Comparison of ENCODE assay signal across 31 cellular contexts in the genomic region with DNA sequence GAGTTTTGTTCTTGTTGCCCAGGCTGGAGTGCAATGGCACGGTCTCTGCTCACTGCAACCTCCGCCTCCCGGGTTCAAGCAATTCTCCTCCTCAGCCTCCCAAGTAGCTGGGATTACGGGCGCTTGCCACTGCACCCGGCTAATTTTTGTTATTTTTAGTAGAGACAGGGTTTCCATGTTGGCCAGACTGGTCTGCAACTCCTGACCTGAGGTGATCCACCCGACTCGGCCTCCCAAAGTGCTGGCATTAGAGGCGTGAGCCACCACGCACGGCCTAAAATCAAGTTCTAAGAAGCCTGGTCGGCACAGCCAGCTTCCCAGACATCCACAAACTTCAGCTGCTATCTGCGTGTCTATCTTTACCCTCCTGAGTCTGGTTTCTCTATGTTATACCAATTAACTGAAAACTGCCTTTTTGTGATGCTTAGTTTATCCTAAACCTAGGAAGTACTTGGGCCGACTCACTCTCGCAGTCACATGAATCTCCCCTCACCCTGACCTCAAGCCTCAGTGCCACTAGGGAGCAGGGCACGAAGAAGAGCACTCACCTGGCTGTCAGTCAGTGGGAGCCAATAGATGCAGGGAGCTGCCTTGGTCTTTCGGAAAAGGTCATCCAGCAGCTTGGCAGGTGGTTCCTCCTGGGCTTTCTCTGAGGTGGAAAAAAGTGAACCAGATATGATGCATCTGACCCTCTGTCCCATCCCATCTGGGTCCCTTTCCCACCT. TPM values are rescaled to one million over a fixed set of nuclear protein-coding genes. Genes with fewer than 3 reads are reported as not detected.
DNase-seq lines count a peak whose midpoint lies in the region; ATAC-seq, FAIRE-seq and TF ChIP-seq lines count a peak whose summit lies in the region.
"Had no signal": no experiment of that assay in that cellular context is flagged by ENCODE, and none has a peak within 500 bp of the region (broad histone marks: within the 10 kb centered on the region; RNA-seq: fewer than 3 reads in every experiment).

No MANE protein-coding gene starts in this region.

- BruUV-seq in HCT116 (replicated peaks; lab: Mats Ljungman, UMichigan) (no TSS peak), endothelial cell of umbilical vein (replicated peaks; lab: Mats Ljungman, UMichigan) (no TSS peak)

- POLR2A ChIA-PET in HCT116 (lab: Charles Lee) = interaction anchor here (2.0 kb wide), 1 partner anchor 34 kb away, joined by 9 read pairs; a partner anchor contains a TSS
- POLR2A ChIA-PET in endothelial cell of umbilical vein (lab: Charles Lee) = interaction anchor here (0.7 kb wide), 1 partner anchor 665 kb away, joined by 4 read pairs; no protein-coding TSS in a partner anchor

- H2BK12ac ChIP-seq in trophoblast cell (ENCODE audit: low read length) = peak overlapping the region; percentile 42

- H3K23ac ChIP-seq in trophoblast cell (ENCODE audit: low read length) = no peak overlapping the region

- peaks cover 15% of the 10 kb centered on the region for H3K79me2 ChIP-seq in HCT116 (ENCODE audit: insufficient read depth, low read length)
- peaks cover 10% of the 10 kb centered on the region for H3K79me2 ChIP-seq in endothelial cell of umbilical vein (ENCODE audit: control insufficient read depth, insufficient read depth, low read length)
- peaks cover 9% of the 10 kb centered on the region for H3K79me2 ChIP-seq in trophoblast cell (ENCODE audit: control insufficient read depth, insufficient read depth, low read length, poor library complexity)

- H3K4me2 ChIP-seq in BLaER1 (peak overlapping the region; percentile 97; the same call in 1 of the 2 replicates), HCT116 (ENCODE audit: low read length) (no peak overlapping the region), endothelial cell of umbilical vein (ENCODE audit: insufficient read depth, low read length) (no peak overlapping the region), trophoblast cell (ENCODE audit: low read length) (no peak overlapping the region)

- TF ChIP-seq CTCF in HCT116 (IDR thresholded peaks at IDR 0.05 in 2 of 3, conservative IDR thresholded peaks at IDR 0.05 in 1 of 3; ENCODE audit: borderline replicate concordance in 1 of 3, insufficient read depth in 1 of 3, low read depth in 2 of 3, low read length in 2 of 3) = no peak
- no peak for TF ChIP-seq CTCF in endothelial cell of umbilical vein (IDR thresholded peaks at IDR 0.05; ENCODE audit: extremely low read depth in 1 of 2, insufficient read depth in 1 of 2, low read depth in 1 of 2, low read length in 2 of 2)
- TF ChIP-seq CTCF in vagina (IDR thresholded peaks at IDR 0.05) = no peak

- peak overlapping the region; percentile 18 for H3K18ac ChIP-seq in trophoblast cell (ENCODE audit: low read length)

- H3K9me3 ChIP-seq in BLaER1 (no peaks in the 10 kb centered on the region), HCT116 (ENCODE audit: control insufficient read depth in 1 of 2, insufficient read depth in 1 of 2, low read depth in 1 of 2, low read length in 2 of 2) (no peaks in the 10 kb centered on the region), endothelial cell of umbilical vein (replicated peaks; ENCODE audit: control insufficient read depth, insufficient read depth, low read length) (no peaks in the 10 kb centered on the region), trophoblast cell (ENCODE audit: insufficient read depth, low read depth, low read length) (no peaks in the 10 kb centered on the region), vagina (no peaks in the 10 kb centered on the region)
- H3K9me3 ChIP-seq: left lung, MG63, ovary, upper lobe of left lung had no signal

- H3K9ac ChIP-seq in BLaER1 = no peak overlapping the region
- no peak overlapping the region for H3K9ac ChIP-seq in HCT116 (ENCODE audit: low read length)
- no peak overlapping the region for H3K9ac ChIP-seq in endothelial cell of umbilical vein (replicated peaks; ENCODE audit: extremely low read depth, insufficient read depth, low read length)
- no peak overlapping the region for H3K9ac ChIP-seq in trophoblast cell (ENCODE audit: low read length)
- H3K9ac ChIP-seq: GM23248 had no signal

- TF ChIP-seq RAD21 in HCT116 (IDR thresholded peaks at IDR 0.05; ENCODE audit: low read depth) = no peak

- peaks cover 74% of the 10 kb centered on the region for H4K20me1 ChIP-seq in BLaER1
- H4K20me1 ChIP-seq in HCT116 (ENCODE audit: insufficient read depth) = no peaks in the 10 kb centered on the region
- no peaks in the 10 kb centered on the region for H4K20me1 ChIP-seq in endothelial cell of umbilical vein (replicated peaks; ENCODE audit: control insufficient read depth, extremely low read depth, insufficient read depth, low read length)

- H2BK120ac ChIP-seq in trophoblast cell (ENCODE audit: insufficient read depth, low read length, poor library complexity) = no peak overlapping the region

- peaks cover 51% of the 10 kb centered on the region for H3K4me1 ChIP-seq in BLaER1
- peaks cover 23 to 48% of the 10 kb centered on the region in 2 experiments for H3K4me1 ChIP-seq in HCT116 (ENCODE audit: control insufficient read depth in 1 of 2, insufficient read depth in 2 of 2, low read length in 2 of 2)
- peaks cover 40% of the 10 kb centered on the region for H3K4me1 ChIP-seq in endothelial cell of umbilical vein (ENCODE audit: control insufficient read depth, extremely low read depth, insufficient read depth, low read length)
- peaks cover 26 to 36% of the 10 kb centered on the region in 2 experiments for H3K4me1 ChIP-seq in trophoblast cell (ENCODE audit: control insufficient read depth in 1 of 2, insufficient read depth in 2 of 2, low read length in 2 of 2)
- peaks cover 33% of the 10 kb centered on the region for H3K4me1 ChIP-seq in vagina

- H2BK5ac ChIP-seq in trophoblast cell (ENCODE audit: low read depth, low read length, poor library complexity) = no peak overlapping the region

- H3K14ac ChIP-seq in trophoblast cell (ENCODE audit: low read length) = no peak overlapping the region

- H3K4me3 ChIP-seq in BLaER1 = no peak overlapping the region
- H3K4me3 ChIP-seq in HCT116 (replicated peaks in 1 of 2; ENCODE audit: low read depth in 1 of 2, low read length in 2 of 2) = no peak overlapping the region
- no peak overlapping the region for H3K4me3 ChIP-seq in endothelial cell of umbilical vein (replicated peaks in 1 of 3; ENCODE audit: insufficient read depth in 1 of 3, low read depth in 1 of 3, low read length in 3 of 3)
- H3K4me3 ChIP-seq in trophoblast cell (ENCODE audit: low read depth, low read length) = no peak overlapping the region
- no peak overlapping the region for H3K4me3 ChIP-seq in vagina
- H3K4me3 ChIP-seq: GM12878, GM23248, left lung, MG63, ovary, SK-N-MC, upper lobe of left lung had no signal

- DNase-seq in HCT116 (ENCODE audit: low read depth, low spot score) (no peak), endothelial cell of umbilical vein (ENCODE audit: low read depth, low spot score) (no peak), trophoblast cell (no peak), vagina (ENCODE audit: extremely low spot score in 2 of 2) (no peak), NCI-H748 treated with DMSO at 0.1 percent for 48 hours (lab: John Stamatoyannopoulos, UW) (no peak), LoVo (ENCODE audit: low spot score) (no peak)
- DNase-seq: activated CD4-positive, alpha-beta T cell treated with anti-CD3 and anti-CD28 coated beads, Interleukin-2, amount 50 U/mL, for 48 hours; caudate nucleus; CD4-positive, CD25-positive, alpha-beta regulatory T cell; GM23248; left lung; MG63; natural killer cell; NCI-H1417; NCI-H2081 treated with DMSO at 0.1 percent for 48 hours; NCI-H345; NCI-H774; RPMI8226; stimulated activated CD4-positive, alpha-beta T cell treated with anti-CD3 and anti-CD28 coated beads, Interleukin-2, amount 100 ng/mL, for 24 hours had no signal

- H3K27me3 ChIP-seq in BLaER1 (0 out of 2 replicates have a peak, but pooled peaks cover 7% of the 10 kb centered on the region), HCT116 (ENCODE audit: insufficient read depth, low read length) (no peaks in the 10 kb centered on the region), endothelial cell of umbilical vein (ENCODE audit: control insufficient read depth in 2 of 2, insufficient read depth in 2 of 2, low read length in 2 of 2) (no peaks in the 10 kb centered on the region), trophoblast cell (ENCODE audit: insufficient read depth, low read length) (no peaks in the 10 kb centered on the region), vagina (no peaks in the 10 kb centered on the region)
- H3K27me3 ChIP-seq: MG63, ovary, upper lobe of left lung had no signal

- no peak overlapping the region for H3K4ac ChIP-seq in trophoblast cell (ENCODE audit: low read depth, low read length)

- peak overlapping the region; percentile 45 for H4K91ac ChIP-seq in trophoblast cell (ENCODE audit: low read depth, low read length)

- dilution Hi-C loops in endothelial cell of umbilical vein (cut with MboI; ENCODE audit: extremely low pct_ligation_motif_present, low sequenced_read_pairs) = loop anchor here (10.0 kb wide), 1 partner anchor 76 kb away; a partner anchor contains a TSS

- H3K27ac ChIP-seq in BLaER1 (no peak overlapping the region), HCT116 (ENCODE audit: low read depth, low read length) (peak overlapping the region; percentile 16; the same call in 1 of the 2 replicates), endothelial cell of umbilical vein (ENCODE audit: insufficient read depth, low read depth, low read length) (peak overlapping the region; percentile 0), trophoblast cell (ENCODE audit: low read depth, low read length) (peak overlapping the region; percentile 84), vagina (no peak overlapping the region)
- H3K27ac ChIP-seq: GM23248, left lung, ovary, SK-N-MC, upper lobe of left lung had no signal

- no peaks in the 10 kb centered on the region for H3K9me1 ChIP-seq in endothelial cell of umbilical vein (replicated peaks; ENCODE audit: control insufficient read depth, extremely low read depth, insufficient read depth, low read length)

- FAIRE-seq in endothelial cell of umbilical vein (lab: Jason Lieb, UNC) = no peak
- FAIRE-seq: GM12878, islet of Langerhans, TTC549 had no signal

- no CpG with 5 or more reads among the region's 17 CpGs for WGBS in trophoblast cell (ENCODE audit: extremely low coverage, insufficient coverage, insufficient read length)

- TF ChIP-seq POLR2A in HCT116 (IDR thresholded peaks at IDR 0.05; ENCODE audit: borderline replicate concordance, extremely low read depth, insufficient read depth, insufficient read length) (no peak), endothelial cell of umbilical vein (IDR thresholded peaks at IDR 0.05; ENCODE audit: low read depth, low read length) (no peak), vagina (IDR thresholded peaks at IDR 0.05) (no peak)

- CTCF ChIA-PET in HCT116 (lab: Charles Lee) = interaction anchor here (0.7 to 9.9 kb wide), 6 partner anchors 8 to 1743 kb away, joined by 3 to 175 read pairs (median 27); a partner anchor contains a TSS
- CTCF ChIA-PET in endothelial cell of umbilical vein (lab: Charles Lee) = interaction anchor here (0.6 to 13.4 kb wide), 5 partner anchors 8 to 1645 kb away, joined by 3 to 1071 read pairs (median 6); a partner anchor contains a TSS

- no peak overlapping the region for H4K12ac ChIP-seq in trophoblast cell (ENCODE audit: low read depth, low read length)

- H3K79me1 ChIP-seq in trophoblast cell (ENCODE audit: low read length) = peaks cover 29% of the 10 kb centered on the region

- ATAC-seq in HCT116 = no peak
- ATAC-seq in GM21723 (IDR thresholded peaks at IDR 0.05; ENCODE audit: unreplicated experiment) = no peak
- ATAC-seq: activated naive CD4-positive, alpha-beta T cell treated with anti-CD3 and anti-CD28 coated beads, Interleukin-2, amount 50 U/mL, for 72 hours; GM12878; left lung; natural killer cell had no signal

- intact Hi-C loops in HCT116 (cut with micrococcal nuclease) = no loop called here
- intact Hi-C loops in endothelial cell of umbilical vein (cut with micrococcal nuclease) = no loop called here
- intact Hi-C loops in vagina (cut with DNase I) = no loop called here

- RAD21 ChIA-PET in HCT116 (lab: Charles Lee; ENCODE audit: low non-redundant PET in 1 of 2, low total read pairs in 2 of 2, uncharacterized antibody in 2 of 2, unreplicated experiment in 2 of 2) = interaction anchor here in 1 of 2 experiments (1.0 kb wide), 1 partner anchor 67 kb away, joined by 4 read pairs; no protein-coding TSS in a partner anchor

- H3K36me3 ChIP-seq in BLaER1 (peaks cover 76% of the 10 kb centered on the region), HCT116 (ENCODE audit: control insufficient read depth in 1 of 2, insufficient read depth in 2 of 2, low read length in 2 of 2) (peaks cover 41 to 51% of the 10 kb centered on the region in 2 experiments), endothelial cell of umbilical vein (ENCODE audit: control insufficient read depth in 2 of 2, extremely low read depth in 1 of 2, insufficient read depth in 2 of 2, low read length in 2 of 2) (peaks cover 34 to 37% of the 10 kb centered on the region in 2 experiments), trophoblast cell (ENCODE audit: control insufficient read depth in 1 of 2, insufficient read depth in 2 of 2, low read length in 2 of 2) (peaks cover 43 to 54% of the 10 kb centered on the region in 2 experiments), vagina (peaks cover 0 to 66% of the 10 kb centered on the region in 2 donors)

- peak overlapping the region; percentile 38 for H2AK5ac ChIP-seq in trophoblast cell (ENCODE audit: low read length)

- H2AFZ ChIP-seq in HCT116 (ENCODE audit: low read depth, low read length, poor library complexity, severe bottlenecking) = no peak overlapping the region
- H2AFZ ChIP-seq in endothelial cell of umbilical vein (ENCODE audit: low read depth, low read length) = no peak overlapping the region
- no peak overlapping the region for H2AFZ ChIP-seq in trophoblast cell (ENCODE audit: insufficient read depth, low read length, poor library complexity)
- H2AFZ ChIP-seq: GM23248 had no signal

- H3K9me2 ChIP-seq in HCT116 (ENCODE audit: insufficient read depth) = no peaks in the 10 kb centered on the region

- peak overlapping the region; percentile 70 for H4K8ac ChIP-seq in trophoblast cell (ENCODE audit: low read depth, low read length)

RNA-seq across cellular contexts. Expression of a gene that starts 3.4 kb away (rescaled TPM):
- 19.3 TPM for total RNA-seq in HCT116 (2021; ENCODE audit: unreplicated experiment)
- 10.7 and 11.9 TPM in 2 replicates for polyA plus RNA-seq in HCT116 (2012)
- 20.2 and 21.7 TPM in 2 replicates for total RNA-seq in endothelial cell of umbilical vein
- polyA plus RNA-seq in endothelial cell of umbilical vein = 52.9 and 63.1 TPM in 2 replicates
- 16.0 and 22.7 TPM in 2 replicates for polyA plus RNA-seq in endothelial cell of umbilical vein (2011; cell fraction: cytosol; rRNA removed)
- polyA plus RNA-seq in endothelial cell of umbilical vein (2011; cell fraction: nucleus; rRNA removed) = 173 and 192 TPM in 2 replicates
- 11.8 and 13.2 TPM in 2 replicates for polyA plus RNA-seq in endothelial cell of umbilical vein (2012)
- 36.3 and 46.1 TPM in 2 replicates for polyA minus RNA-seq in endothelial cell of umbilical vein
- polyA minus RNA-seq in endothelial cell of umbilical vein (2011; cell fraction: cytosol; rRNA and poly(A)+ RNA removed) = 4.0 TPM
- polyA minus RNA-seq in endothelial cell of umbilical vein (2011; cell fraction: nucleus; rRNA and poly(A)+ RNA removed) = 35.7 and 41.4 TPM in 2 replicates
- polyA plus RNA-seq in trophoblast cell (2013) = 24.3 and 24.6 TPM in 2 replicates
- 5.4 TPM for total RNA-seq in vagina

RNA-seq across cellular contexts. Expression of a gene that starts 18.7 kb away (rescaled TPM):
- total RNA-seq in HCT116 (2021; ENCODE audit: unreplicated experiment) (not detected), endothelial cell of umbilical vein (not detected in 2 replicates), vagina (not detected)
- not detected in 2 replicates for polyA plus RNA-seq in HCT116 (2012)
- polyA plus RNA-seq in endothelial cell of umbilical vein = not detected in 2 replicates
- not detected in 2 replicates for polyA plus RNA-seq in endothelial cell of umbilical vein (2011; cell fraction: cytosol; rRNA removed)
- polyA plus RNA-seq in endothelial cell of umbilical vein (2011; cell fraction: nucleus; rRNA removed) = not detected in 2 replicates
- polyA plus RNA-seq in endothelial cell of umbilical vein (2012) = not detected in 2 replicates
- not detected in 2 replicates for polyA minus RNA-seq in endothelial cell of umbilical vein
- not detected for polyA minus RNA-seq in endothelial cell of umbilical vein (2011; cell fraction: cytosol; rRNA and poly(A)+ RNA removed)
- not detected in 2 replicates for polyA minus RNA-seq in endothelial cell of umbilical vein (2011; cell fraction: nucleus; rRNA and poly(A)+ RNA removed)
- polyA plus RNA-seq in trophoblast cell (2013) = not detected in 2 replicates
- total RNA-seq: activated naive CD4-positive, alpha-beta T cell treated with anti-CD3 and anti-CD28 coated beads, Interleukin-2, amount 50 U/mL, for 72 hours; aorta; CD4-positive, CD25-positive, alpha-beta regulatory T cell; glomerular endothelial cell; GM12878; GM23248; left lung; mononuclear cell; natural killer cell; ovary; upper lobe of left lung had no signal
- polyA plus RNA-seq: aorta; CD4-positive, CD25-positive, alpha-beta regulatory T cell; GM12878; GM23248; ovary had no signal

RNA-seq across cellular contexts. Expression of a gene that starts 26.0 kb away (rescaled TPM):
- 212 TPM for total RNA-seq in HCT116 (2021; ENCODE audit: unreplicated experiment)
- polyA plus RNA-seq in HCT116 (2012) = 222 and 232 TPM in 2 replicates
- total RNA-seq in endothelial cell of umbilical vein = 214 and 236 TPM in 2 replicates
- 459 and 464 TPM in 2 replicates for polyA plus RNA-seq in endothelial cell of umbilical vein
- polyA plus RNA-seq in endothelial cell of umbilical vein (2011; cell fraction: cytosol; rRNA removed) = 355 and 404 TPM in 2 replicates
- 144 and 152 TPM in 2 replicates for polyA plus RNA-seq in endothelial cell of umbilical vein (2011; cell fraction: nucleus; rRNA removed)
- polyA plus RNA-seq in endothelial cell of umbilical vein (2012) = 223 and 262 TPM in 2 replicates
- 286 and 312 TPM in 2 replicates for polyA minus RNA-seq in endothelial cell of umbilical vein
- 207 TPM for polyA minus RNA-seq in endothelial cell of umbilical vein (2011; cell fraction: cytosol; rRNA and poly(A)+ RNA removed)
- 42.4 and 46.8 TPM in 2 replicates for polyA minus RNA-seq in endothelial cell of umbilical vein (2011; cell fraction: nucleus; rRNA and poly(A)+ RNA removed)
- 159 and 160 TPM in 2 replicates for polyA plus RNA-seq in trophoblast cell (2013)
- total RNA-seq in vagina = 92.8 TPM

RNA-seq across cellular contexts. Expression of a gene that starts 34.2 kb away (rescaled TPM):
- total RNA-seq in HCT116 (2021; ENCODE audit: unreplicated experiment) (179 TPM), endothelial cell of umbilical vein (220 and 240 TPM in 2 replicates), vagina (121 TPM)
- 96.6 and 113 TPM in 2 replicates for polyA plus RNA-seq in HCT116 (2012)
- 136 and 146 TPM in 2 replicates for polyA plus RNA-seq in endothelial cell of umbilical vein
- 91.2 and 98.2 TPM in 2 replicates for polyA plus RNA-seq in endothelial cell of umbilical vein (2011; cell fraction: cytosol; rRNA removed)
- 821 and 966 TPM in 2 replicates for polyA plus RNA-seq in endothelial cell of umbilical vein (2011; cell fraction: nucleus; rRNA removed)
- polyA plus RNA-seq in endothelial cell of umbilical vein (2012) = 112 and 141 TPM in 2 replicates
- polyA minus RNA-seq in endothelial cell of umbilical vein = 185 and 201 TPM in 2 replicates
- 46.6 TPM for polyA minus RNA-seq in endothelial cell of umbilical vein (2011; cell fraction: cytosol; rRNA and poly(A)+ RNA removed)
- polyA minus RNA-seq in endothelial cell of umbilical vein (2011; cell fraction: nucleus; rRNA and poly(A)+ RNA removed) = 229 and 315 TPM in 2 replicates
- 136 and 142 TPM in 2 replicates for polyA plus RNA-seq in trophoblast cell (2013)

RNA-seq across cellular contexts. Expression of a gene that starts 34.6 kb away (rescaled TPM):
- total RNA-seq in HCT116 (2021; ENCODE audit: unreplicated experiment) = 46.8 TPM
- polyA plus RNA-seq in HCT116 (2012) = 46.4 and 55.3 TPM in 2 replicates
- total RNA-seq in endothelial cell of umbilical vein = 55.5 and 58.3 TPM in 2 replicates
- 60.5 and 78.7 TPM in 2 replicates for polyA plus RNA-seq in endothelial cell of umbilical vein
- polyA plus RNA-seq in endothelial cell of umbilical vein (2011; cell fraction: cytosol; rRNA removed) = 62.7 and 64.0 TPM in 2 replicates
- 35.3 and 36.9 TPM in 2 replicates for polyA plus RNA-seq in endothelial cell of umbilical vein (2011; cell fraction: nucleus; rRNA removed)
- 55.9 and 63.8 TPM in 2 replicates for polyA plus RNA-seq in endothelial cell of umbilical vein (2012)
- polyA minus RNA-seq in endothelial cell of umbilical vein = 83.3 and 87.7 TPM in 2 replicates
- polyA minus RNA-seq in endothelial cell of umbilical vein (2011; cell fraction: cytosol; rRNA and poly(A)+ RNA removed) = 22.7 TPM
- 9.8 and 21.1 TPM in 2 replicates for polyA minus RNA-seq in endothelial cell of umbilical vein (2011; cell fraction: nucleus; rRNA and poly(A)+ RNA removed)
- polyA plus RNA-seq in trophoblast cell (2013) = 40.8 and 43.3 TPM in 2 replicates
- 13.8 TPM for total RNA-seq in vagina

Comparison
In these comparisons a context has a peak if more than half of its experiments do, and no peak if none do; other contexts are left out.
1. H3K27ac ChIP-seq: peak in HCT116 (single experiment), endothelial cell of umbilical vein (single experiment) and trophoblast cell (single experiment); none in BLaER1 (single experiment) and vagina (single experiment).